In genomic region chr11:110373061-110373702, GRCh38 we compare ENCODE assay signal across 8 cellular contexts. TPM values are rescaled to one million over a fixed set of nuclear protein-coding genes. Genes with fewer than 3 reads are reported as not detected.
DNase-seq lines count a peak whose midpoint lies in the region; ATAC-seq and TF ChIP-seq lines count a peak whose summit lies in the region.

No MANE protein-coding gene starts in this region.

- no peak overlapping the region for H2AFZ ChIP-seq in PC-9

- H3K9me3 ChIP-seq in PC-9 (ENCODE audit: insufficient read depth, low read depth) = no peaks in the 10 kb centered on the region

- H3K36me3 ChIP-seq in PC-9 (ENCODE audit: low read depth) = no peaks in the 10 kb centered on the region

- H3K4me3 ChIP-seq in GM12865 (ENCODE audit: low read depth, low read length) (no peak overlapping the region; the same call in 1 of the 2 replicates), epithelial cell of proximal tubule (ENCODE audit: low read depth, low read length) (no peak overlapping the region), PC-9 (no peak overlapping the region)

- peak; percentile 89 for ATAC-seq in GM21390 (IDR thresholded peaks at IDR 0.05; ENCODE audit: unreplicated experiment)
- peak; percentile 89 for ATAC-seq in HG03565 (IDR thresholded peaks at IDR 0.05; ENCODE audit: unreplicated experiment)

- no peaks in the 10 kb centered on the region for H4K20me1 ChIP-seq in PC-9 (ENCODE audit: insufficient read depth)

- H3K27me3 ChIP-seq in PC-9 (ENCODE audit: insufficient read depth, low read depth) = no peaks in the 10 kb centered on the region

- DNase-seq in GM12865 (ENCODE audit: low read depth) = peak; percentile 96
- peak; percentile 63 for DNase-seq in epithelial cell of proximal tubule (ENCODE audit: low read depth)
- DNase-seq in NCI-H524 treated with DMSO at 0.1 percent for 48 hours (lab: John Stamatoyannopoulos, UW) = no peak
- no peak for DNase-seq in GOT3 (lab: John Stamatoyannopoulos, UW)
- no peak for DNase-seq in GM19238 (ENCODE audit: insufficient read length, low spot score)
- no peak for DNase-seq in PC-9

- H3K79me2 ChIP-seq in PC-9 (ENCODE audit: low read depth) = no peaks in the 10 kb centered on the region

- H3K9me2 ChIP-seq in PC-9 (ENCODE audit: insufficient read depth) = no peaks in the 10 kb centered on the region

- TF ChIP-seq CTCF in GM12865 (IDR thresholded peaks at IDR 0.05; ENCODE audit: insufficient read depth, low read depth, low read length, missing control alignments) = no peak
- TF ChIP-seq CTCF in epithelial cell of proximal tubule (conservative IDR thresholded peaks at IDR 0.05; ENCODE audit: low read depth, low read length) = no peak
- TF ChIP-seq CTCF in PC-9 (conservative IDR thresholded peaks at IDR 0.05) = no peak

- H3K4me1 ChIP-seq in PC-9 (replicated peaks; ENCODE audit: insufficient read depth) = peaks cover 10% of the 10 kb centered on the region; the same call in 1 of the 2 replicates

- H3F3A ChIP-seq in PC-9 (ENCODE audit: insufficient read depth, low read depth) = no peaks in the 10 kb centered on the region

- POLR2A ChIA-PET in PC-9 (lab: Charles Lee; ENCODE audit: unreplicated experiment) = no interaction called here

- intact Hi-C loops in PC-9 (cut with micrococcal nuclease; ENCODE audit: unreplicated experiment) = no loop called here

- BruUV-seq in PC-9 (replicated peaks; lab: Mats Ljungman, UMichigan) = no TSS peak

- CTCF ChIA-PET in PC-9 (lab: Charles Lee) = no interaction called here

- H3K27ac ChIP-seq in PC-9 = no peak overlapping the region

- H3K4me2 ChIP-seq in PC-9 = no peak overlapping the region

RNA-seq across cellular contexts. Expression of gene FDX1, which starts 56.6 kb away (rescaled TPM):
- total RNA-seq in epithelial cell of proximal tubule = 14.2 and 15.2 TPM in 2 replicates
- total RNA-seq in PC-9 (2021) = 10.5 and 11.9 TPM in 2 replicates

Comparison
In these comparisons a context has a peak if more than half of its experiments do, and no peak if none do; other contexts are left out.
1. DNase-seq: peak in GM12865 (single experiment) and epithelial cell of proximal tubule (single experiment); none in NCI-H524 treated with DMSO at 0.1 percent for 48 hours (single experiment), GOT3 (single experiment), GM19238 (single experiment) and PC-9 (0 of 2).